In genomic region chr9:119967867-119968535, GRCh38 we compare ENCODE assay signal across 24 cellular contexts.
DNase-seq lines count a peak whose midpoint lies in the region; ATAC-seq, FAIRE-seq and TF ChIP-seq lines count a peak whose summit lies in the region.
"Had no signal": no experiment of that assay in that cellular context is flagged by ENCODE, and none has a peak within 500 bp of the region (broad histone marks: within the 10 kb centered on the region; RNA-seq: fewer than 3 reads in every experiment).

No MANE protein-coding gene starts in this region.

- H4K8ac ChIP-seq in H1 (ENCODE audit: extremely low read depth, insufficient read depth, low read length), result no peak overlapping the region

- peak overlapping the region; percentile 35 for H4K91ac ChIP-seq in H1 (replicated peaks; ENCODE audit: insufficient read length, low read length)

- H2BK5ac ChIP-seq in H1 (ENCODE audit: low read depth, low read length), result peak overlapping the region; percentile 62; the same call in 1 of the 2 replicates

- no peak overlapping the region for H3K9ac ChIP-seq in H1 (replicated peaks in 1 of 4; ENCODE audit: extremely low read depth in 1 of 4, low read depth in 3 of 4, low read length in 3 of 4)
- H3K9ac ChIP-seq: BLaER1 had no signal

- no peaks in the 10 kb centered on the region for H3K79me2 ChIP-seq in H1 (ENCODE audit: control insufficient read depth in 1 of 2, insufficient read depth in 2 of 2, low read length in 2 of 2)

- H3K23ac ChIP-seq in H1 (ENCODE audit: insufficient read length), result no peak overlapping the region

- TF ChIP-seq POLR2A in H1 (IDR thresholded peaks at IDR 0.05; ENCODE audit: control extremely low read depth in 1 of 2, low read depth in 2 of 2, low read length in 2 of 2), result no peak

- H2BK15ac ChIP-seq in H1 (ENCODE audit: low read length), result no peak overlapping the region

- no peak for TF ChIP-seq EP300 in H1 (IDR thresholded peaks at IDR 0.05; ENCODE audit: borderline replicate concordance in 1 of 2, low read depth in 2 of 2, low read length in 2 of 2)

- H3K4ac ChIP-seq in H1 (replicated peaks; ENCODE audit: insufficient read length, low read depth, low read length), result no peak overlapping the region

- no peaks in the 10 kb centered on the region for H3K27me3 ChIP-seq in H1 (replicated peaks in 1 of 4; ENCODE audit: control insufficient read depth in 3 of 4, extremely low read depth in 1 of 4, insufficient read depth in 3 of 4, low read length in 3 of 4)
- H3K27me3 ChIP-seq in upper lobe of right lung, result no peaks in the 10 kb centered on the region
- H3K27me3 ChIP-seq: BLaER1 had no signal

- no peaks in the 10 kb centered on the region for H3K23me2 ChIP-seq in H1 (ENCODE audit: low read depth, low read length)

- H2AK5ac ChIP-seq in H1 (ENCODE audit: low read depth, low read length), result no peak overlapping the region; the same call in 1 of the 2 replicates

- H3K18ac ChIP-seq in H1 (ENCODE audit: extremely low read depth, low read length), result peak overlapping the region; percentile 20; the same call in 1 of the 2 replicates

- H3K4me3 ChIP-seq in H1 (ENCODE audit: extremely low read depth in 1 of 4, insufficient read depth in 2 of 4, low read depth in 3 of 4, low read length in 4 of 4), result no peak overlapping the region
- no peak overlapping the region for H3K4me3 ChIP-seq in upper lobe of right lung
- H3K4me3 ChIP-seq: BLaER1, GM12878 had no signal

- H3K4me1 ChIP-seq in H1 (replicated peaks in 1 of 4; ENCODE audit: control insufficient read depth in 3 of 4, insufficient read depth in 4 of 4, low read length in 3 of 4) (peaks cover 0 to 10% (median 7%) of the 10 kb centered on the region in 4 experiments; a peak in 4 of 7 replicates), upper lobe of right lung (peaks cover 19% of the 10 kb centered on the region)

- H3K14ac ChIP-seq in H1 (ENCODE audit: insufficient read length), result no peak overlapping the region

- peak overlapping the region; percentile 82; the same call in 1 of the 2 replicates for H2BK20ac ChIP-seq in H1 (ENCODE audit: low read length)

- FAIRE-seq in H1 (lab: Jason Lieb, UNC), result no peak
- FAIRE-seq: A204.1, GM12878, H54, HepG2 had no signal

- DNase-seq in NCI-H1417 (lab: John Stamatoyannopoulos, UW) (peak in 2 of 3 experiments; percentile 16 to 33), NCI-H1417 treated with DMSO at 0.1 percent for 48 hours (lab: John Stamatoyannopoulos, UW) (no peak), NCI-H524 (lab: John Stamatoyannopoulos, UW) (peak; percentile 59 to 83), H1 (ENCODE audit: low read depth in 1 of 2, low spot score in 2 of 2) (no peak), upper lobe of right lung (no peak), A172 (ENCODE audit: low spot score) (no peak)
- DNase-seq: DMS79, EL, GDM1, Karpas-422, NCI-H1105, NCI-H2029, NCI-H446 treated with DMSO at 0.1 percent for 48 hours, NCI-H774, SHP77, T-helper 1 cell had no signal

- no peak overlapping the region for H3K56ac ChIP-seq in H1 (replicated peaks; ENCODE audit: insufficient read length, low read depth, low read length)

- H3K4me2 ChIP-seq in H1 (ENCODE audit: insufficient read depth in 1 of 2, low read depth in 2 of 2, low read length in 2 of 2), result no peak overlapping the region
- H3K4me2 ChIP-seq: BLaER1 had no signal

- no peak overlapping the region for H4K5ac ChIP-seq in H1 (ENCODE audit: insufficient read length, low read depth, low read length)

- H3K27ac ChIP-seq in H1 (ENCODE audit: low read depth, low read length) (no peak overlapping the region), upper lobe of right lung (no peak overlapping the region)
- H3K27ac ChIP-seq: BLaER1, RWPE1 had no signal

- TF ChIP-seq CTCF in H1 (IDR thresholded peaks at IDR 0.05; ENCODE audit: control extremely low read depth in 1 of 3, insufficient read depth in 1 of 3, low read depth in 1 of 3, low read length in 3 of 3) (no peak), upper lobe of right lung (IDR thresholded peaks at IDR 0.05) (no peak)

- ATAC-seq in upper lobe of right lung, result peak; percentile 18
- ATAC-seq in GM19455 (IDR thresholded peaks at IDR 0.05; ENCODE audit: unreplicated experiment), result no peak
- ATAC-seq: Panc1 had no signal

- no peak overlapping the region for H2BK12ac ChIP-seq in H1 (ENCODE audit: low read depth, low read length)

- H3K79me1 ChIP-seq in H1 (ENCODE audit: low read depth, low read length), result no peaks in the 10 kb centered on the region

- no peak overlapping the region for H2AFZ ChIP-seq in H1 (ENCODE audit: low read length)

- POLR2A ChIA-PET in H1 (lab: Charles Lee; ENCODE audit: partially characterized antibody), result interaction anchor here (0.6 to 0.8 kb wide), 2 partner anchors 194 to 572 kb away, joined by 3 read pairs; no protein-coding TSS in a partner anchor

- no peaks in the 10 kb centered on the region for H4K20me1 ChIP-seq in H1 (replicated peaks in 1 of 2; ENCODE audit: control insufficient read depth in 1 of 2, insufficient read depth in 2 of 2, low read length in 2 of 2)
- H4K20me1 ChIP-seq: BLaER1 had no signal

- no peak for TF ChIP-seq RAD21 in H1 (IDR thresholded peaks at IDR 0.05 in 1 of 2, conservative IDR thresholded peaks at IDR 0.05 in 1 of 2; ENCODE audit: low read depth in 2 of 2, low read length in 2 of 2)

- CTCF ChIA-PET in H1 (lab: Charles Lee; ENCODE audit: partially characterized antibody), result interaction anchor here (0.5 to 3.5 kb wide), 41 partner anchors 9 to 1502 kb away, joined by 3 to 20 read pairs (median 4); no protein-coding TSS in a partner anchor

- 96% methylated on average over 6 of the region's 6 CpGs; no CpG with 5 or more reads in 1 of the 2 experiments for WGBS in H1 (ENCODE audit: extremely low coverage in 1 of 2, insufficient coverage in 1 of 2, insufficient read length in 1 of 2, insufficient replicate concordance in 2 of 2, low coverage in 1 of 2, low lambda C conversion rate in 2 of 2, missing lambda C conversion rate in 1 of 2), 2 experiments

- H3K36me3 ChIP-seq in H1 (ENCODE audit: control insufficient read depth in 2 of 4, insufficient read depth in 4 of 4, low read length in 3 of 4) (peaks cover 0 to 5% (median 0%) of the 10 kb centered on the region in 4 experiments; a peak in 1 of 8 replicates), upper lobe of right lung (no peaks in the 10 kb centered on the region)
- H3K36me3 ChIP-seq: BLaER1 had no signal

- H2BK120ac ChIP-seq in H1 (replicated peaks; ENCODE audit: low read depth, low read length), result peak overlapping the region; percentile 23

- intact Hi-C loops in upper lobe of right lung (cut with DNase I), result no loop called here

- peaks cover 10 to 11% of the 10 kb centered on the region in 2 experiments; a peak in 3 of 4 replicates for H3K9me3 ChIP-seq in H1 (ENCODE audit: insufficient read depth in 2 of 2, low read depth in 1 of 2, low read length in 1 of 2)
- no peaks in the 10 kb centered on the region for H3K9me3 ChIP-seq in upper lobe of right lung
- H3K9me3 ChIP-seq: BLaER1 had no signal

TF ChIP-seq in H1, 55 proteins besides CTCF, POLR2A, EP300 and RAD21:
- TF ChIP-seq TCF12 (IDR thresholded peaks at IDR 0.05; ENCODE audit: low read depth, low read length) (no peak), HDAC6 (IDR thresholded peaks at IDR 0.05; ENCODE audit: low read depth, low read length) (no peak), YY1 (IDR thresholded peaks at IDR 0.05; ENCODE audit: low read depth, low read length) (no peak), ASH2L (IDR thresholded peaks at IDR 0.05; ENCODE audit: low read length) (no peak), EZH2 (IDR thresholded peaks at IDR 0.05; ENCODE audit: low read depth, low read length, severe bottlenecking) (no peak), SIX5 (IDR thresholded peaks at IDR 0.05; ENCODE audit: low read depth, low read length) (no peak), RXRA (IDR thresholded peaks at IDR 0.05; ENCODE audit: insufficient read depth, low read depth, low read length) (no peak), POLR2AphosphoS5 (IDR thresholded peaks at IDR 0.05; ENCODE audit: low read depth, low read length) (no peak), KDM1A (IDR thresholded peaks at IDR 0.05; ENCODE audit: borderline replicate concordance, low read length) (no peak), CTBP2 (IDR thresholded peaks at IDR 0.05; ENCODE audit: borderline replicate concordance, insufficient read depth, insufficient read length, low read length) (no peak), RNF2 (IDR thresholded peaks at IDR 0.05; ENCODE audit: borderline replicate concordance, low read depth, low read length, missing control alignments, poor library complexity, severe bottlenecking) (no peak), SIRT6 (IDR thresholded peaks at IDR 0.05; ENCODE audit: low read length) (no peak), BCL11A (IDR thresholded peaks at IDR 0.05; ENCODE audit: low read depth in 2 of 2, low read length in 2 of 2) (no peak), CHD2 (IDR thresholded peaks at IDR 0.05; ENCODE audit: low read length) (no peak), GTF2F1 (IDR thresholded peaks at IDR 0.05; ENCODE audit: borderline replicate concordance, low read depth, low read length) (no peak), RFX5 (IDR thresholded peaks at IDR 0.05; ENCODE audit: borderline replicate concordance, low read depth, low read length) (no peak), ATF3 (IDR thresholded peaks at IDR 0.05; ENCODE audit: insufficient read depth, low read depth, low read length) (no peak), JUND (IDR thresholded peaks at IDR 0.05; ENCODE audit: low read length) (no peak), NANOG (IDR thresholded peaks at IDR 0.05; ENCODE audit: insufficient read depth, low read depth, low read length, poor library complexity, severe bottlenecking) (no peak), GABPA (IDR thresholded peaks at IDR 0.05; ENCODE audit: borderline replicate concordance, insufficient read depth, low read length) (no peak)

Comparison
In these comparisons a context has a peak if more than half of its experiments do, and no peak if none do; other contexts are left out.
1. DNase-seq: peak in NCI-H1417 (2 of 3) and NCI-H524 (2 of 2); none in NCI-H1417 treated with DMSO at 0.1 percent for 48 hours (single experiment), H1 (0 of 2), upper lobe of right lung (single experiment) and A172 (single experiment).